ENCODE assay signal across 9 cellular contexts in genomic region chr5:31270396-31270795, GRCh38.
DNase-seq lines count a peak whose midpoint lies in the region; ATAC-seq, FAIRE-seq and TF ChIP-seq lines count a peak whose summit lies in the region.
"Had no signal": no experiment of that assay in that cellular context is flagged by ENCODE, and none has a peak within 500 bp of the region (broad histone marks: within the 10 kb centered on the region; RNA-seq: fewer than 3 reads in every experiment).

No MANE protein-coding gene starts in this region.

- no peak overlapping the region for H3K4me3 ChIP-seq in adipocyte (ENCODE audit: low read length)
- H3K4me3 ChIP-seq in lower lobe of right lung: no peak overlapping the region

- H3K4me1 ChIP-seq in adipocyte (ENCODE audit: control insufficient read depth, insufficient read depth, low read length) (no peaks in the 10 kb centered on the region), lower lobe of right lung (no peaks in the 10 kb centered on the region)

- no peak for FAIRE-seq in D721Med (lab: Jason Lieb, UNC)
- FAIRE-seq: islet of Langerhans had no signal

- in situ Hi-C loops in KBM-7 (cut with MboI; ENCODE audit: low pct_unique_long_range_greater_than_20kb, low sequenced_read_pairs): no loop called here

- no peak for DNase-seq in D721Med (ENCODE audit: insufficient read length, low spot score)
- DNase-seq in KBM-7: peak; percentile 33
- DNase-seq in adipocyte (ENCODE audit: low read depth): peak; percentile 46
- no peak for DNase-seq in lower lobe of right lung
- no peak for DNase-seq in naive thymus-derived CD8-positive, alpha-beta T cell
- no peak for DNase-seq in activated CD4-positive, alpha-beta T cell treated with anti-CD3 and anti-CD28 coated beads, Interleukin-2, amount 10 ng/mL, durations not matched to agents 24 days and 14 days

- no peaks in the 10 kb centered on the region for H3K36me3 Mint-ChIP-seq in naive thymus-derived CD8-positive, alpha-beta T cell
- no peaks in the 10 kb centered on the region for H3K36me3 Mint-ChIP-seq in activated CD4-positive, alpha-beta T cell treated with anti-CD3 and anti-CD28 coated beads, Interleukin-2, amount 10 ng/mL, durations not matched to agents 24 days and 14 days (ENCODE audit: low read depth)

- H3K36me3 ChIP-seq in adipocyte (ENCODE audit: control insufficient read depth, insufficient read depth, low read length, severe bottlenecking): no peaks in the 10 kb centered on the region
- H3K36me3 ChIP-seq in lower lobe of right lung: no peaks in the 10 kb centered on the region

- peaks cover 0 to 2% (median 0%) of the 10 kb centered on the region in 4 donors for H3K4me1 Mint-ChIP-seq in naive thymus-derived CD8-positive, alpha-beta T cell
- peaks cover 3% of the 10 kb centered on the region for H3K4me1 Mint-ChIP-seq in activated CD4-positive, alpha-beta T cell treated with anti-CD3 and anti-CD28 coated beads, Interleukin-2, amount 10 ng/mL, durations not matched to agents 24 days and 14 days

- TF ChIP-seq CTCF in D721Med (IDR thresholded peaks at IDR 0.05; ENCODE audit: insufficient read depth, missing control alignments) (peak; percentile 58), lower lobe of right lung (IDR thresholded peaks at IDR 0.05) (peak; percentile 43)

- H3K9me3 ChIP-seq in adipocyte (ENCODE audit: control insufficient read depth, low read length): no peaks in the 10 kb centered on the region
- H3K9me3 ChIP-seq in lower lobe of right lung: no peaks in the 10 kb centered on the region

- H3K9ac ChIP-seq in adipocyte (ENCODE audit: low read length): no peak overlapping the region

- H3K27me3 ChIP-seq in adipocyte (replicated peaks; ENCODE audit: control insufficient read depth, insufficient read depth, low read length) (no peaks in the 10 kb centered on the region), lower lobe of right lung (ENCODE audit: low read depth) (no peaks in the 10 kb centered on the region)

- no peak overlapping the region for H3K27ac Mint-ChIP-seq in naive thymus-derived CD8-positive, alpha-beta T cell
- no peak overlapping the region for H3K27ac Mint-ChIP-seq in activated CD4-positive, alpha-beta T cell treated with anti-CD3 and anti-CD28 coated beads, Interleukin-2, amount 10 ng/mL, durations not matched to agents 24 days and 14 days

- H3K9me3 Mint-ChIP-seq in naive thymus-derived CD8-positive, alpha-beta T cell: peaks cover 0 to 4% (median 0%) of the 10 kb centered on the region in 9 donors
- H3K9me3 Mint-ChIP-seq in activated CD4-positive, alpha-beta T cell treated with anti-CD3 and anti-CD28 coated beads, Interleukin-2, amount 10 ng/mL, durations not matched to agents 24 days and 14 days: no peaks in the 10 kb centered on the region

- H3K4me3 Mint-ChIP-seq in naive thymus-derived CD8-positive, alpha-beta T cell: no peak overlapping the region
- H3K4me3 Mint-ChIP-seq in activated CD4-positive, alpha-beta T cell treated with anti-CD3 and anti-CD28 coated beads, Interleukin-2, amount 10 ng/mL, durations not matched to agents 24 days and 14 days: no peak overlapping the region

- peaks cover 0 to 4% (median 1%) of the 10 kb centered on the region in 5 donors for H3K27me3 Mint-ChIP-seq in naive thymus-derived CD8-positive, alpha-beta T cell
- H3K27me3 Mint-ChIP-seq in activated CD4-positive, alpha-beta T cell treated with anti-CD3 and anti-CD28 coated beads, Interleukin-2, amount 10 ng/mL, durations not matched to agents 24 days and 14 days: no peaks in the 10 kb centered on the region

- POLR2A ChIA-PET in naive thymus-derived CD8-positive, alpha-beta T cell (lab: Charles Lee): no interaction called here

- intact Hi-C loops in lower lobe of right lung (cut with DNase I): no loop called here
- intact Hi-C loops in activated CD4-positive, alpha-beta T cell treated with anti-CD3 and anti-CD28 coated beads, Interleukin-2, amount 10 ng/mL, durations not matched to agents 24 days and 14 days (cut with micrococcal nuclease): no loop called here

- no peak overlapping the region for H3K27ac ChIP-seq in lower lobe of right lung

- no peak for ATAC-seq in lower lobe of right lung
- no peak for ATAC-seq in HG03039 (IDR thresholded peaks at IDR 0.05; ENCODE audit: unreplicated experiment)
- no peak for ATAC-seq in naive thymus-derived CD8-positive, alpha-beta T cell
- no peak for ATAC-seq in GM19351 (IDR thresholded peaks at IDR 0.05; ENCODE audit: unreplicated experiment)

Comparison
In these comparisons a context has a peak if more than half of its experiments do, and no peak if none do; other contexts are left out.
1. DNase-seq: peak in KBM-7 (single experiment) and adipocyte (single experiment); none in D721Med (single experiment), lower lobe of right lung (single experiment), naive thymus-derived CD8-positive, alpha-beta T cell (0 of 10) and activated CD4-positive, alpha-beta T cell treated with anti-CD3 and anti-CD28 coated beads, Interleukin-2, amount 10 ng/mL, durations not matched to agents 24 days and 14 days (single experiment).